Comparison of ENCODE assay signal across 1 cellular context in genomic region chr5:150507283-150508020, GRCh38.
TF ChIP-seq lines count a peak whose summit lies in the region.

No MANE protein-coding gene starts in this region.

TF ChIP-seq in H1, 55 proteins besides CTCF, POLR2A, EP300 and RAD21:
- no peak for TF ChIP-seq CTBP2 (IDR thresholded peaks at IDR 0.05; ENCODE audit: borderline replicate concordance, insufficient read depth, insufficient read length, low read length)
- TF ChIP-seq BRCA1 (IDR thresholded peaks at IDR 0.05; ENCODE audit: low read depth, low read length): no peak
- no peak for TF ChIP-seq TCF12 (IDR thresholded peaks at IDR 0.05; ENCODE audit: low read depth, low read length)
- TF ChIP-seq MAX (IDR thresholded peaks at IDR 0.05): no peak
- TF ChIP-seq EZH2 (IDR thresholded peaks at IDR 0.05; ENCODE audit: low read depth, low read length, severe bottlenecking): no peak
- TF ChIP-seq JUN (IDR thresholded peaks at IDR 0.05; ENCODE audit: low read depth, low read length): no peak
- TF ChIP-seq GABPA (IDR thresholded peaks at IDR 0.05; ENCODE audit: borderline replicate concordance, insufficient read depth, low read length): no peak
- TF ChIP-seq CHD7 (IDR thresholded peaks at IDR 0.05; ENCODE audit: insufficient replicate concordance, low read length): no peak
- no peak for TF ChIP-seq TAF7 (optimal IDR thresholded peaks at IDR 0.05; ENCODE audit: borderline replicate concordance, low read depth, low read length)
- TF ChIP-seq CHD1 (IDR thresholded peaks at IDR 0.05; ENCODE audit: low read depth, low read length): no peak
